In genomic region chr9:17881371-17881770, GRCh38 we compare ENCODE assay signal across 2 cellular contexts.
TF ChIP-seq lines count a peak whose summit lies in the region.

No MANE protein-coding gene starts in this region.

TF ChIP-seq in GM23338, 12 proteins besides CTCF, POLR2A, EP300 and RAD21 (continued from another document):
- TF ChIP-seq REST (IDR thresholded peaks at IDR 0.05; ENCODE audit: unreplicated experiment) (no peak), EZH2phosphoT487 (IDR thresholded peaks at IDR 0.05; ENCODE audit: unreplicated experiment) (no peak), NANOG (IDR thresholded peaks at IDR 0.05; ENCODE audit: borderline replicate concordance) (no peak), CREB1 (CRISPR knock-in tag; IDR thresholded peaks at IDR 0.05; ENCODE audit: low read depth) (no peak), ZNF114 (CRISPR knock-in tag; IDR thresholded peaks at IDR 0.05) (no peak), POLR2AphosphoS5 (IDR thresholded peaks at IDR 0.05; ENCODE audit: low read depth) (no peak), EZH2 (IDR thresholded peaks at IDR 0.05; ENCODE audit: low read depth, unreplicated experiment) (no peak), ZNF331 (CRISPR knock-in tag; IDR thresholded peaks at IDR 0.05; ENCODE audit: low read depth) (no peak), ETS1 (IDR thresholded peaks at IDR 0.05) (no peak), ZNF462 (CRISPR knock-in tag; IDR thresholded peaks at IDR 0.05) (no peak), STAT1 (IDR thresholded peaks at IDR 0.05; ENCODE audit: unreplicated experiment) (no peak)

TF ChIP-seq in H1, 55 proteins besides CTCF, POLR2A, EP300 and RAD21 (continued from another document):
- TF ChIP-seq SIRT6 (IDR thresholded peaks at IDR 0.05; ENCODE audit: low read length) (no peak), JUND (IDR thresholded peaks at IDR 0.05; ENCODE audit: low read length) (no peak), JUN (IDR thresholded peaks at IDR 0.05; ENCODE audit: low read depth, low read length) (no peak), TBP (IDR thresholded peaks at IDR 0.05; ENCODE audit: low read depth, low read length) (no peak), SAP30 (IDR thresholded peaks at IDR 0.05; ENCODE audit: insufficient read depth, insufficient replicate concordance, low read length) (no peak)
